ENCODE assay signal across 28 cellular contexts in the genomic region with DNA sequence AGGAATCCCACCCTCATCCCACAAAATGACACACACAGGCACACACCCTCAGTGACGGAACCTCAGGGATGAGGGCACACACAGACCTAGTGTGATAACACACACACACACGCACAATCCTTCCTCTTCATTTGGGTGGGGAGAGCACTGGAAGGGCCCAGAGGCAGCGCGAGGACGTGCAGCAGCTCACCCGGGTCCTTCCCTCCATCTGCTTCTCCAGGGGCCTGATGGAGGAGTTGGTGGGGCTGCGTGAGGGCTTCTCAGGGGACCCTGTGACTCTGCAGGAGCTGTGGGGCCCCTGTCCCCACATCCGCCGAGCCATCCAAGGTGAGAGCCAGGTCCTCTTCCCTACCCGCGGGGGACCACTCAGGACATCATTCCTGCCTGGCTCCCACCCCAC. TPM values are rescaled to one million over a fixed set of nuclear protein-coding genes. Genes with fewer than 3 reads are reported as not detected.
DNase-seq lines count a peak whose midpoint lies in the region; ATAC-seq, FAIRE-seq and TF ChIP-seq lines count a peak whose summit lies in the region.
"Had no signal": no experiment of that assay in that cellular context is flagged by ENCODE, and none has a peak within 500 bp of the region (broad histone marks: within the 10 kb centered on the region; RNA-seq: fewer than 3 reads in every experiment).

No MANE protein-coding gene starts in this region.

- intact Hi-C loops in Right ventricle myocardium superior (cut with DNase I) (no loop called here), gastrocnemius medialis (cut with DNase I; ENCODE audit: low total_unique reads) (no loop called here)

- DNase-seq in cardiac muscle cell (ENCODE audit: low read depth in 1 of 2, low spot score in 1 of 2) (no peak), Right ventricle myocardium superior (no peak), bronchial epithelial cell (ENCODE audit: low read depth) (no peak), neural crest cell (ENCODE audit: low read depth, low spot score) (no peak), gastrocnemius medialis (no peak), OCI-M1 (lab: John Stamatoyannopoulos, UW) (no peak), NCI-H226 (no peak)
- DNase-seq: CD4-positive, alpha-beta T cell; HCEC 1CT; Karpas-422; NCI-H1092; NCI-H1417 treated with DMSO at 0.1 percent for 48 hours; NCI-H1694 treated with DMSO at 0.1 percent for 48 hours; NCI-H446; NCI-H524 treated with DMSO at 0.1 percent for 48 hours; NCI-H774; NK-92 treated with Interleukin-12 subunit alpha and Interleukin-12 subunit beta, amount 100 ng/mL, for 24 hours; PC-9; SHP77 treated with DMSO at 0.1 percent for 48 hours had no signal

- H3K27me3 ChIP-seq in cardiac muscle cell (no peaks in the 10 kb centered on the region), bronchial epithelial cell (ENCODE audit: control insufficient read depth, insufficient read depth, low read length) (peaks cover 3% of the 10 kb centered on the region), gastrocnemius medialis (no peaks in the 10 kb centered on the region)

- peak; percentile 90 for FAIRE-seq in bronchial epithelial cell (lab: Jason Lieb, UNC)
- FAIRE-seq: D721Med, G401.6 had no signal

- H3K9me3 ChIP-seq in cardiac muscle cell (ENCODE audit: low read depth), result no peaks in the 10 kb centered on the region
- no peaks in the 10 kb centered on the region for H3K9me3 ChIP-seq in gastrocnemius medialis

- H3K4me3 ChIP-seq in cardiac muscle cell (no peak overlapping the region), bronchial epithelial cell (ENCODE audit: low read depth, low read length) (no peak overlapping the region), gastrocnemius medialis (no peak overlapping the region)
- H3K4me3 ChIP-seq: GM23338, PC-9 had no signal

- no peak for TF ChIP-seq POLR2A in gastrocnemius medialis (IDR thresholded peaks at IDR 0.05)

- ATAC-seq in Right ventricle myocardium superior (ENCODE audit: poor library complexity) (no peak), gastrocnemius medialis (no peak), HG03135 (IDR thresholded peaks at IDR 0.05; ENCODE audit: unreplicated experiment) (no peak)
- ATAC-seq: GM23338 had no signal

- H3K36me3 ChIP-seq in cardiac muscle cell, result no peaks in the 10 kb centered on the region
- no peaks in the 10 kb centered on the region for H3K36me3 ChIP-seq in bronchial epithelial cell (ENCODE audit: control insufficient read depth, insufficient read depth, low read length)
- H3K36me3 ChIP-seq in gastrocnemius medialis, result no peaks in the 10 kb centered on the region

- H3K36me3 Mint-ChIP-seq in neural crest cell (ENCODE audit: low read depth), result no peaks in the 10 kb centered on the region

- H3K27me3 Mint-ChIP-seq in neural crest cell (ENCODE audit: low read depth), result peaks cover 9% of the 10 kb centered on the region

- peaks cover 13% of the 10 kb centered on the region for H3K4me1 Mint-ChIP-seq in neural crest cell

- no peak for TF ChIP-seq CTCF in cardiac muscle cell (IDR thresholded peaks at IDR 0.05; ENCODE audit: low read depth, low read length)
- no peak for TF ChIP-seq CTCF in bronchial epithelial cell (IDR thresholded peaks at IDR 0.05; ENCODE audit: insufficient read depth, low read length, severe bottlenecking)
- TF ChIP-seq CTCF in neural crest cell (conservative IDR thresholded peaks at IDR 0.05), result no peak
- TF ChIP-seq CTCF in gastrocnemius medialis (IDR thresholded peaks at IDR 0.05 in 4 of 5, conservative IDR thresholded peaks at IDR 0.05 in 1 of 5), result no peak

- no peaks in the 10 kb centered on the region for H3K9me3 Mint-ChIP-seq in neural crest cell
- H3K9me3 Mint-ChIP-seq: CD4-positive, alpha-beta T cell; GM23338 had no signal

- H3K27ac Mint-ChIP-seq in neural crest cell (ENCODE audit: unreplicated experiment), result peak overlapping the region; percentile 62
- H3K27ac Mint-ChIP-seq: CD4-positive, alpha-beta T cell; GM23338 had no signal

- H3K27ac ChIP-seq in cardiac muscle cell (peak overlapping the region; percentile 61), gastrocnemius medialis (peak overlapping the region; percentile 97 to 100 (median 98))
- H3K27ac ChIP-seq: PC-9 had no signal

- H3K4me1 ChIP-seq in cardiac muscle cell (ENCODE audit: low read depth) (peaks cover 39% of the 10 kb centered on the region), gastrocnemius medialis (peaks cover 29 to 35% of the 10 kb centered on the region in 2 donors)

- in situ Hi-C loops in gastrocnemius medialis (cut with MboI; ENCODE audit: low sequenced_read_pairs in 4 of 4), result no loop called here

- H3K4me3 Mint-ChIP-seq in neural crest cell, result no peak overlapping the region
- H3K4me3 Mint-ChIP-seq: CD4-positive, alpha-beta T cell; GM23338 had no signal

RNA-seq across cellular contexts. Expression of a gene that starts 0.6 kb away (rescaled TPM):
- 5.8 and 16.3 TPM in 2 replicates for total RNA-seq in cardiac muscle cell
- 12.8 and 25.5 TPM in 2 replicates for polyA plus RNA-seq in cardiac muscle cell
- total RNA-seq in Right ventricle myocardium superior, result 0.35 TPM
- total RNA-seq in bronchial epithelial cell, result not detected in 2 replicates
- total RNA-seq in neural crest cell, result not detected in 2 replicates
- total RNA-seq in gastrocnemius medialis, result under 1 TPM in 3 of 4 donors, not detected in 1; 0.64 to 0.94 (median 0.80) TPM
- total RNA-seq: A172; CD4-positive, alpha-beta T cell; Daoy; HT-29 had no signal

RNA-seq across cellular contexts. Expression of a gene that starts 4.5 kb away (rescaled TPM):
- total RNA-seq in cardiac muscle cell, result 509 and 744 TPM in 2 replicates
- polyA plus RNA-seq in cardiac muscle cell, result 1,782 and 2,165 TPM in 2 replicates
- 3,577 TPM for total RNA-seq in Right ventricle myocardium superior
- total RNA-seq in bronchial epithelial cell, result under 0.01 TPM in 1 of 2 replicates, not detected in the other
- not detected in 2 replicates for total RNA-seq in neural crest cell
- total RNA-seq in gastrocnemius medialis, result 1,000 to 10,000 TPM in 1 of 4 donors, 100 to 1,000 TPM in 3; 355 to 1,466 (median 716) TPM
- total RNA-seq: A172; CD4-positive, alpha-beta T cell; GM23338; HT-29; PC-9 had no signal

RNA-seq across cellular contexts. Expression of a gene that starts 18.4 kb away (rescaled TPM):
- 0.12 TPM in 1 of 2 replicates, not detected in the other for total RNA-seq in cardiac muscle cell
- polyA plus RNA-seq in cardiac muscle cell, result not detected in 2 replicates
- total RNA-seq in Right ventricle myocardium superior, result 0.59 TPM
- not detected in 2 replicates for total RNA-seq in bronchial epithelial cell
- total RNA-seq in neural crest cell, result not detected in 2 replicates
- total RNA-seq in gastrocnemius medialis, result under 1 TPM in 2 of 4 donors, not detected in 2; 0.10 to 0.19 TPM
- total RNA-seq: A172; CD4-positive, alpha-beta T cell; Daoy; GM23338; HT-29; PC-9; RPMI7951 had no signal
- polyA plus RNA-seq: BJ, GM23338 had no signal

RNA-seq across cellular contexts. Expression of a gene that starts 21.2 kb away (rescaled TPM):
- total RNA-seq in cardiac muscle cell (19.0 and 55.6 TPM in 2 replicates), Right ventricle myocardium superior (2.5 TPM), bronchial epithelial cell (under 0.01 and 0.26 TPM in 2 replicates), neural crest cell (0.30 TPM in 2 replicates), gastrocnemius medialis (not detected)
- polyA plus RNA-seq in cardiac muscle cell, result 24.8 and 84.3 TPM in 2 replicates
- total RNA-seq: A172; CD4-positive, alpha-beta T cell; HT-29; RPMI7951 had no signal

RNA-seq across cellular contexts. Expression of a gene that starts 46.5 kb away (rescaled TPM):
- total RNA-seq in cardiac muscle cell (48.8 and 64.0 TPM in 2 replicates), Right ventricle myocardium superior (21.2 TPM), bronchial epithelial cell (33.7 and 34.3 TPM in 2 replicates), neural crest cell (46.1 and 51.5 TPM in 2 replicates), gastrocnemius medialis (10 to 100 TPM; 25.9 to 44.1 (median 31.5) TPM)
- polyA plus RNA-seq in cardiac muscle cell, result 47.1 and 61.6 TPM in 2 replicates

Comparison
In these comparisons a context has a peak if more than half of its experiments do, and no peak if none do; other contexts are left out.
1. RNA of a gene that starts 4.5 kb away (total RNA-seq): 3,577 TPM in Right ventricle myocardium superior (single experiment), 355 to 1,466 TPM in gastrocnemius medialis and 509 to 744 TPM in cardiac muscle cell; under 0.01 TPM in bronchial epithelial cell and not detected in neural crest cell; every median in the first group is over 100 times any median in the second.